ENCODE assay signal across 8 cellular contexts in the genomic region with DNA sequence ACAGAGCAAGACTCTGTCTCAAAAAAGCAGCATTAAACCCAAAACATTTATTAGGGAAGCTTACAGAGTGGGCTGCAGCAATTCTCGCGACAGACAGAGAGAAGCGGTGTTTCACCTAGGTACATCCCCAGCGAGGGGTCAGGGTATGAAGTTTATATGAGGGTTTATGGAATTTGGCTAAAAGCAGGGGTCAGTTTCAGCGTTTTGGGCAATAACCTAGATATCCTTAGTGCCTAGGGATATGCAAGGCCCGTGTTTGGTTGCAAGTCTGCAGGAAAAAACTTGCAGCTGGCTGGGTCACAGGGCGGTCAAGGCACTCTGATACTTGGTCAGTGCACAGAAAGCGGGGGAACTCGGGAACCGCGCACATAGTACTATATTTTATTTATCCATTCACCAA. TPM values are rescaled to one million over a fixed set of nuclear protein-coding genes. Genes with fewer than 3 reads are reported as not detected.
DNase-seq lines count a peak whose midpoint lies in the region; ATAC-seq and TF ChIP-seq lines count a peak whose summit lies in the region.

No MANE protein-coding gene starts in this region.

- no peak for TF ChIP-seq CTCF in coronary artery (IDR thresholded peaks at IDR 0.05)

- H3K4me3 ChIP-seq in coronary artery: peak overlapping the region; percentile 94

- peak overlapping the region in 4 of 6 donors; percentile 37 to 96 (median 76) for H3K27ac Mint-ChIP-seq in naive B cell

- DNase-seq in GM03348 (ENCODE audit: low spot score) (peak; percentile 45), NCI-H774 (lab: John Stamatoyannopoulos, UW) (peak; percentile 17), coronary artery (ENCODE audit: low spot score) (no peak), naive B cell (no peak), SKM-1 (lab: John Stamatoyannopoulos, UW; ENCODE audit: unreplicated experiment) (no peak), UCSD-AML1 (lab: John Stamatoyannopoulos, UW; ENCODE audit: unreplicated experiment) (no peak)
- DNase-seq in activated CD4-positive, CD25-positive, alpha-beta regulatory T cell treated with anti-CD3 and anti-CD28 coated beads, Interleukin-2, amount 50 U/mL, for 72 hours: no peak
- no peak for DNase-seq in stimulated activated CD4-positive, alpha-beta T cell treated with anti-CD3 and anti-CD28 coated beads, Interleukin-2, amount 100 ng/mL, for 48 hours

- H3K4me1 Mint-ChIP-seq in naive B cell: peaks cover 0 to 22% (median 11%) of the 10 kb centered on the region in 3 donors

- no peaks in the 10 kb centered on the region for H3K27me3 Mint-ChIP-seq in naive B cell

- no peak overlapping the region for H3K27ac ChIP-seq in coronary artery

- H3K4me3 Mint-ChIP-seq in naive B cell: peak overlapping the region; percentile 64 to 100 (median 99)

- H3K36me3 Mint-ChIP-seq in naive B cell: peaks cover 0 to 10% of the 10 kb centered on the region in 2 donors

- H3K9me3 Mint-ChIP-seq in naive B cell: no peaks in the 10 kb centered on the region

- no peak for ATAC-seq in naive B cell (ENCODE audit: low read depth in 2 of 2)

RNA-seq across cellular contexts. Expression of a gene that starts 0.6 kb away (rescaled TPM):
- 10 to 100 TPM; 18.8 to 34.3 (median 28.5) TPM for polyA plus RNA-seq in naive B cell (ENCODE audit: low read depth in 6 of 6)

RNA-seq across cellular contexts. Expression of a gene that starts 48.1 kb away (rescaled TPM):
- 10 to 100 TPM; 11.2 to 29.9 (median 18.4) TPM for polyA plus RNA-seq in naive B cell (ENCODE audit: low read depth in 6 of 6)

RNA-seq across cellular contexts. Expression of a gene that starts 48.5 kb away (rescaled TPM):
- polyA plus RNA-seq in naive B cell (ENCODE audit: low read depth in 6 of 6): 10 to 100 TPM in 5 of 6 donors, 1 to 10 TPM in 1; 2.3 to 72.4 (median 31.4) TPM

Comparison
In these comparisons a context has a peak if more than half of its experiments do, and no peak if none do; other contexts are left out.
1. DNase-seq: peak in GM03348 (single experiment) and NCI-H774 (single experiment); none in coronary artery (single experiment), naive B cell (single experiment), activated CD4-positive, CD25-positive, alpha-beta regulatory T cell treated with anti-CD3 and anti-CD28 coated beads, Interleukin-2, amount 50 U/mL, for 72 hours (single experiment), stimulated activated CD4-positive, alpha-beta T cell treated with anti-CD3 and anti-CD28 coated beads, Interleukin-2, amount 100 ng/mL, for 48 hours (0 of 2), SKM-1 (single experiment) and UCSD-AML1 (single experiment).